In the genomic region with DNA sequence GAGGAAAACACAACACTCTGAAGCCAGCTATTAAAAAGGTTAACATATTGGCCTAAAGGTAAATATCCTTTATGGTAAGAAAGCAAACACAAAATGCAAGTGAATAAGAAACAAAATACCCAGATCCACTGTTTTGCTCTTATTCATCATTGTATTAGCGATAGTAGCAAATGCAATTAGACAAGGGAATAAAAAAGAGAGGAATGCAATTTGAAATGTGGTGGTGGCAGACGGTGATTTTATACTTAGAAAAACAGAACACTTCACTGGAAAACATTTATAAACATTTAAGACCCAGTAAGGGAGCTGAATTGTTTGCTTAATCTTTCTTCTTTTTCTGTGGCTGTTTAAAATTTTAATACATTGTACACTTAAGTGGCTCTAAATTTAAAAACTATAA, we compare ENCODE assay signal across 42 cellular contexts. TPM values are rescaled to one million over a fixed set of nuclear protein-coding genes. Genes with fewer than 3 reads are reported as not detected.
"Had no signal": no experiment of that assay in that cellular context is flagged by ENCODE, and none has a peak within 500 bp of the region (broad histone marks: within the 10 kb centered on the region; RNA-seq: fewer than 3 reads in every experiment).

No MANE protein-coding gene starts in this region.

- H3K4me1 Mint-ChIP-seq: activated naive CD4-positive, alpha-beta T cell treated with anti-CD3 and anti-CD28 coated beads, Interleukin-2, amount 10 ng/mL, durations not matched to agents 7 days and 5 days; activated naive CD8-positive, alpha-beta T cell treated with anti-CD3 and anti-CD28 coated beads, Interleukin-2, amount 10 ng/mL, durations not matched to agents 7 days and 5 days; activated T-helper 17 cell treated with anti-CD3 and anti-CD28 coated beads, Interleukin-2, amount 50 U/mL, for 72 hours; brain had no signal

- H3K4me3 ChIP-seq: adrenal gland, ascending aorta, body of pancreas, breast epithelium, cardiac muscle cell had no signal

- H3K36me3 ChIP-seq: adrenal gland, brain microvascular endothelial cell, breast epithelium, cardiac muscle cell had no signal

- H3K27ac Mint-ChIP-seq: activated naive CD4-positive, alpha-beta T cell treated with anti-CD3 and anti-CD28 coated beads for 36 hours; activated naive CD4-positive, alpha-beta T cell treated with anti-CD3 and anti-CD28 coated beads, Interleukin-2, amount 10 ng/mL, durations not matched to agents 7 days and 5 days; activated naive CD4-positive, alpha-beta T cell treated with anti-CD3 and anti-CD28 coated beads, Interleukin-2, amount 50 U/mL, for 24 hours; activated naive CD4-positive, alpha-beta T cell treated with anti-CD3 and anti-CD28 coated beads, Interleukin-2, amount 50 U/mL, for 72 hours; activated naive CD8-positive, alpha-beta T cell; activated naive CD8-positive, alpha-beta T cell treated with anti-CD3 and anti-CD28 coated beads for 36 hours; activated naive CD8-positive, alpha-beta T cell treated with anti-CD3 and anti-CD28 coated beads, Interleukin-2, amount 10 ng/mL, durations not matched to agents 7 days and 5 days; activated naive CD8-positive, alpha-beta T cell treated with anti-CD3 and anti-CD28 coated beads, Interleukin-2, amount 50 U/mL, for 24 hours; activated T-cell treated with anti-CD3 and anti-CD28 coated beads, Interleukin-2, amount 50 U/mL, for 24 hours; activated T-helper 1 cell treated with anti-CD3 and anti-CD28 coated beads, Interleukin-12 subunit alpha, Interleukin-12 subunit beta, Interleukin-2, Interleukin-4 antibody, amounts not matched to agents 30 ng/mL and 10 ng/mL and 1 ng/mL, durations not matched to agents 14 hours and 24 hours and 36 hours; activated T-helper 17 cell treated with anti-CD3 and anti-CD28 coated beads, Interleukin-2, amount 50 U/mL, for 72 hours; activated T-helper 2 cell treated with anti-CD3 and anti-CD28 coated beads, Interferon-gamma antibody, Interleukin-2, Interleukin-4, amounts not matched to agents 10 μg/mL and 5 μg/mL and 100 μg/mL, durations not matched to agents 14 hours and 24 hours and 36 hours; brain had no signal

- H3K27me3 ChIP-seq: body of pancreas, cardiac muscle cell had no signal

- H3K9me3 ChIP-seq: body of pancreas had no signal

- H3K36me3 Mint-ChIP-seq: activated naive CD8-positive, alpha-beta T cell; activated naive CD8-positive, alpha-beta T cell treated with anti-CD3 and anti-CD28 coated beads, Interleukin-2, amount 10 ng/mL, durations not matched to agents 7 days and 5 days; brain had no signal

- H3K9me3 Mint-ChIP-seq: activated naive CD4-positive, alpha-beta T cell treated with anti-CD3 and anti-CD28 coated beads, Interleukin-2, amount 50 U/mL, for 24 hours; central memory CD8-positive, alpha-beta T cell had no signal

- H3K4me3 Mint-ChIP-seq: activated naive CD4-positive, alpha-beta T cell treated with anti-CD3 and anti-CD28 coated beads for 36 hours; activated naive CD4-positive, alpha-beta T cell treated with anti-CD3 and anti-CD28 coated beads, Interleukin-2, amount 10 ng/mL, durations not matched to agents 7 days and 5 days; activated naive CD4-positive, alpha-beta T cell treated with anti-CD3 and anti-CD28 coated beads, Interleukin-2, amount 50 U/mL, for 24 hours; activated naive CD8-positive, alpha-beta T cell; activated naive CD8-positive, alpha-beta T cell treated with anti-CD3 and anti-CD28 coated beads for 36 hours; activated naive CD8-positive, alpha-beta T cell treated with anti-CD3 and anti-CD28 coated beads, Interleukin-2, amount 10 ng/mL, durations not matched to agents 7 days and 5 days; activated naive CD8-positive, alpha-beta T cell treated with anti-CD3 and anti-CD28 coated beads, Interleukin-2, amount 50 U/mL, for 24 hours; activated T-cell treated with anti-CD3 and anti-CD28 coated beads, Interleukin-2, amount 50 U/mL, for 24 hours; activated T-cell treated with anti-CD3 and anti-CD28 coated beads, Interleukin-2, amount 50 U/mL, for 4 hours; activated T-helper 1 cell treated with anti-CD3 and anti-CD28 coated beads, Interleukin-12 subunit alpha, Interleukin-12 subunit beta, Interleukin-2, Interleukin-4 antibody, amounts not matched to agents 30 ng/mL and 10 ng/mL and 1 ng/mL, durations not matched to agents 14 hours and 24 hours and 36 hours; activated T-helper 17 cell treated with anti-CD3 and anti-CD28 coated beads, Interleukin-2, amount 50 U/mL, for 72 hours; brain; central memory CD8-positive, alpha-beta T cell had no signal

- ATAC-seq: activated naive CD4-positive, alpha-beta T cell treated with anti-CD3 and anti-CD28 coated beads, Interleukin-2, amount 50 U/mL, for 72 hours; activated naive CD8-positive, alpha-beta T cell treated with anti-CD3 and anti-CD28 coated beads, Interleukin-2, amount 50 U/mL, for 24 hours; activated T-cell treated with anti-CD3 and anti-CD28 coated beads, Interleukin-2, amount 50 U/mL, for 4 hours; activated T-helper 17 cell treated with anti-CD3 and anti-CD28 coated beads, Interleukin-2, amount 50 U/mL, for 72 hours; body of pancreas had no signal

- FAIRE-seq: astrocyte, bronchial epithelial cell had no signal

- H3K27ac ChIP-seq: adrenal gland, ascending aorta, body of pancreas, brain microvascular endothelial cell, breast epithelium, cardiac muscle cell had no signal

- H3K4me1 ChIP-seq: adrenal gland, ascending aorta, breast epithelium had no signal

- DNase-seq: activated effector memory CD4-positive, alpha-beta T cell treated with Interleukin-2 at 50 U/mL for 16 hours; activated gamma-delta T cell; activated gamma-delta T cell treated with Interleukin-2 at 50 U/mL for 16 hours; activated naive CD4-positive, alpha-beta T cell; activated naive CD4-positive, alpha-beta T cell treated with anti-CD3 and anti-CD28 coated beads for 36 hours; activated naive CD4-positive, alpha-beta T cell treated with anti-CD3 and anti-CD28 coated beads, Interleukin-2, amount 10 ng/mL, durations not matched to agents 7 days and 5 days; activated naive CD4-positive, alpha-beta T cell treated with anti-CD3 and anti-CD28 coated beads, Interleukin-2, amount 50 U/mL, for 16 hours; activated naive CD4-positive, alpha-beta T cell treated with Interleukin-2 at 50 U/mL for 16 hours; activated naive CD8-positive, alpha-beta T cell treated with anti-CD3 and anti-CD28 coated beads for 36 hours; activated naive CD8-positive, alpha-beta T cell treated with anti-CD3 and anti-CD28 coated beads, Interleukin-2, amount 10 ng/mL, durations not matched to agents 7 days and 5 days; activated naive CD8-positive, alpha-beta T cell treated with anti-CD3 and anti-CD28 coated beads, Interleukin-2, amount 50 U/mL, for 24 hours; activated T-cell treated with anti-CD3 and anti-CD28 coated beads, Interleukin-2, amount 50 U/mL, for 1 hour; activated T-cell treated with anti-CD3 and anti-CD28 coated beads, Interleukin-2, amount 50 U/mL, for 24 hours; activated T-cell treated with anti-CD3 and anti-CD28 coated beads, Interleukin-2, amount 50 U/mL, for 4 hours; activated T-cell treated with anti-CD3 and anti-CD28 coated beads, Interleukin-2, amount 50 U/mL, for 48 hours; adrenal gland; amniotic stem cell; amygdala; anterior cingulate cortex; aorta; body of pancreas; brain microvascular endothelial cell; caudate nucleus; central memory CD4-positive, alpha-beta T cell; cerebellar nuclear complex had no signal

RNA-seq across cellular contexts. Expression of a gene that starts 17.2 kb away (rescaled TPM):
- total RNA-seq: activated T-cell treated with anti-CD3 and anti-CD28 coated beads, Interleukin-2, amount 50 U/mL, for 4 hours; activated T-helper 1 cell treated with anti-CD3 and anti-CD28 coated beads, Interleukin-12 subunit alpha, Interleukin-12 subunit beta, Interleukin-2, Interleukin-4 antibody, amounts not matched to agents 30 ng/mL and 10 ng/mL and 1 ng/mL, durations not matched to agents 14 hours and 24 hours and 36 hours; activated T-helper 17 cell treated with anti-CD3 and anti-CD28 coated beads, Interleukin-2, amount 50 U/mL, for 72 hours; activated T-helper 2 cell treated with anti-CD3 and anti-CD28 coated beads, Interferon-gamma antibody, Interleukin-2, Interleukin-4, amounts not matched to agents 10 μg/mL and 5 μg/mL and 100 μg/mL, durations not matched to agents 14 hours and 24 hours and 36 hours; adrenal gland; aorta; astrocyte; body of pancreas; cardiac muscle cell; cardiac septum; cerebellum; chondrocyte had no signal
- polyA plus RNA-seq: adrenal gland, cardiac muscle cell had no signal

RNA-seq across cellular contexts. Expression of a gene that starts 19.2 kb away (rescaled TPM):
- total RNA-seq: activated naive CD4-positive, alpha-beta T cell treated with anti-CD3 and anti-CD28 coated beads for 36 hours; activated naive CD4-positive, alpha-beta T cell treated with anti-CD3 and anti-CD28 coated beads, Interleukin-2, amount 50 U/mL, for 72 hours; activated naive CD8-positive, alpha-beta T cell treated with anti-CD3 and anti-CD28 coated beads for 36 hours; activated naive CD8-positive, alpha-beta T cell treated with anti-CD3 and anti-CD28 coated beads, Interleukin-2, amount 10 ng/mL, durations not matched to agents 7 days and 5 days; activated T-helper 1 cell treated with anti-CD3 and anti-CD28 coated beads, Interleukin-12 subunit alpha, Interleukin-12 subunit beta, Interleukin-2, Interleukin-4 antibody, amounts not matched to agents 30 ng/mL and 10 ng/mL and 1 ng/mL, durations not matched to agents 14 hours and 24 hours and 36 hours; activated T-helper 17 cell treated with anti-CD3 and anti-CD28 coated beads, Interleukin-2, amount 50 U/mL, for 72 hours; activated T-helper 2 cell treated with anti-CD3 and anti-CD28 coated beads, Interferon-gamma antibody, Interleukin-2, Interleukin-4, amounts not matched to agents 10 μg/mL and 5 μg/mL and 100 μg/mL, durations not matched to agents 14 hours and 24 hours and 36 hours; astrocyte; cardiac muscle cell; cerebellum; chondrocyte had no signal
- polyA plus RNA-seq: cardiac muscle cell had no signal

RNA-seq across cellular contexts. Expression of a gene that starts 33.7 kb away (rescaled TPM):
- total RNA-seq: activated naive CD4-positive, alpha-beta T cell treated with anti-CD3 and anti-CD28 coated beads for 36 hours; activated naive CD4-positive, alpha-beta T cell treated with anti-CD3 and anti-CD28 coated beads, Interleukin-2, amount 50 U/mL, for 72 hours; activated naive CD8-positive, alpha-beta T cell treated with anti-CD3 and anti-CD28 coated beads for 36 hours; activated naive CD8-positive, alpha-beta T cell treated with anti-CD3 and anti-CD28 coated beads, Interleukin-2, amount 10 ng/mL, durations not matched to agents 7 days and 5 days; activated T-cell treated with anti-CD3 and anti-CD28 coated beads, Interleukin-2, amount 50 U/mL, for 4 hours; activated T-helper 1 cell treated with anti-CD3 and anti-CD28 coated beads, Interleukin-12 subunit alpha, Interleukin-12 subunit beta, Interleukin-2, Interleukin-4 antibody, amounts not matched to agents 30 ng/mL and 10 ng/mL and 1 ng/mL, durations not matched to agents 14 hours and 24 hours and 36 hours; activated T-helper 17 cell treated with anti-CD3 and anti-CD28 coated beads, Interleukin-2, amount 50 U/mL, for 72 hours; activated T-helper 2 cell treated with anti-CD3 and anti-CD28 coated beads, Interferon-gamma antibody, Interleukin-2, Interleukin-4, amounts not matched to agents 10 μg/mL and 5 μg/mL and 100 μg/mL, durations not matched to agents 14 hours and 24 hours and 36 hours; adrenal gland; aorta; ascending aorta; astrocyte; body of pancreas; breast epithelium; bronchial epithelial cell; cardiac muscle cell; cardiac septum; cerebellum; chondrocyte had no signal
- polyA plus RNA-seq: adipose tissue, adrenal gland, aorta, cardiac muscle cell had no signal
